ENCODE assay signal across 1 cellular context in the genomic region with DNA sequence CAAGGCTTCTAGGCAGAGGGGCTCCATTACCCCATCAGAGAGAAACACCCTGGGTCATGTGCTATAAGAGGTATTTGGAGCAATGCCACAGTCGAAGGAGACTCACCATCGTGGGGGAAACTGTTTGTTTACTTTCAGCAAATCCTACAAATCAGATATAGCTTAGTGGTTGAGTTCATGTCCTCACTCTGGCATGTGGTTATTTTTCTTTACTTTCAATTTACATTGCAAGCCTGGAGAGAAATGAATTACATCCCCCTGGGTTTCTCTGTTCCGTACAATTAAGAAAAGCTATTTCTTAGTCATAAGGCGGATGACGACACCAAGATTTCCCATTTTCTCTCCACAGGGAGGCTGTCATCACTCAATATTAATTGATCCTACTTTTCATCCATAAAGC.
TF ChIP-seq lines count a peak whose summit lies in the region.

No MANE protein-coding gene starts in this region.

TF ChIP-seq in HEK293, 187 proteins besides CTCF, POLR2A, EP300 and RAD21 (continued from another document):
- TF ChIP-seq ZNF394 (tag by site-specific recombination; IDR thresholded peaks at IDR 0.05; ENCODE audit: borderline replicate concordance) (peak; percentile 76), ZNF2 (tag by site-specific recombination; IDR thresholded peaks at IDR 0.05) (peak; percentile 45; the same call in 1 of the 2 replicates), ZNF701 (tag by site-specific recombination; IDR thresholded peaks at IDR 0.05) (no peak), ZNF768 (tag by site-specific recombination; IDR thresholded peaks at IDR 0.05) (no peak), ZNF274 (IDR thresholded peaks at IDR 0.05; ENCODE audit: low read length) (no peak), ZNF274 (tag by site-specific recombination; IDR thresholded peaks at IDR 0.05; ENCODE audit: borderline replicate concordance) (no peak), ZSCAN18 (tag by site-specific recombination; IDR thresholded peaks at IDR 0.05) (no peak), SP7 (tag by site-specific recombination; IDR thresholded peaks at IDR 0.05) (peak; percentile 93), ZNF843 (tag by site-specific recombination; IDR thresholded peaks at IDR 0.05) (peak; percentile 92), REPIN1 (tag by site-specific recombination; IDR thresholded peaks at IDR 0.05; ENCODE audit: low read depth) (no peak), ZNF350 (tag by site-specific recombination; IDR thresholded peaks at IDR 0.05) (peak; percentile 67), SALL2 (tag by site-specific recombination; IDR thresholded peaks at IDR 0.05; ENCODE audit: borderline replicate concordance) (peak; percentile 75; the same call in 1 of the 2 replicates), ZNF146 (tag by site-specific recombination; IDR thresholded peaks at IDR 0.05) (no peak), ZNF133 (tag by site-specific recombination; IDR thresholded peaks at IDR 0.05) (no peak), ZNF148 (tag by site-specific recombination; IDR thresholded peaks at IDR 0.05; ENCODE audit: borderline replicate concordance) (peak; percentile 80; the same call in 1 of the 2 replicates), ZNF707 (tag by site-specific recombination; IDR thresholded peaks at IDR 0.05) (no peak), ZEB2 (tag by site-specific recombination; IDR thresholded peaks at IDR 0.05) (peak; percentile 84)
- TF ChIP-seq, protein P1, sequence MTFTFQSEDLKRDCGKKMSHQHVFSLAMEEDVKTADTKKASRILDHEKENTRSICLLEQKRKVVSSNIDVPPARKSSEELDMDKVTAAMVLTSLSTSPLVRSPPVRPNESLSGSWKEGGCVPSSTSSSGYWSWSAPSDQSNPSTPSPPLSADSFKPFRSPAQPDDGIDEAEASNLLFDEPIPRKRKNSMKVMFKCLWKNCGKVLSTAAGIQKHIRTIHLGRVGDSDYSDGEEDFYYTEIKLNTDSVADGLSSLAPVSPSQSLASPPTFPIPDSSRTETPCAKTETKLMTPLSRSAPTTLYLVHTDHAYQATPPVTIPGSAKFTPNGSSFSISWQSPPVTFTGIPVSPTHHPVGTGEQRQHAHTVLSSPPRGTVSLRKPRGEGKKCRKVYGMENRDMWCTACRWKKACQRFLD (tag by site-specific recombination; IDR thresholded peaks at IDR 0.05): no peak
